In the genomic region with DNA sequence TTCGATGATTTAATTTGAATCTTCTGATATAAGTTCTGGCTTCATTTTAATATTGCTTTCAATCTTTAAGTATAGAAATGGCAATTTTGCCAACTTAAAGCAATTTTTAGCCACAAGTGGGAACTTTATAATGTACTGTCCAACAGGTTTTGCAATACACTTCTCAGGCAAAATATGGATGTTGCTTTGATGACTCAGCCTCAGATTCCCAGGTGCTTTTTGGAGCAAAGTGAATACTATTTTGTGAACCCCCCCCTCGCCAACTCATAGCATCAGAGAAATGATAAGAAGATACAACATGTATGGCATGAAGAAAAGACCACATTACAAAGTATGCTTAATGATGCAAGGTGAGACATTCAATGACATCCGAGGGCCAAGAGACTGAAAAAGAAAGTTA, we compare ENCODE assay signal across 26 cellular contexts.
DNase-seq lines count a peak whose midpoint lies in the region; ATAC-seq, FAIRE-seq and TF ChIP-seq lines count a peak whose summit lies in the region.
"Had no signal": no experiment of that assay in that cellular context is flagged by ENCODE, and none has a peak within 500 bp of the region (broad histone marks: within the 10 kb centered on the region; RNA-seq: fewer than 3 reads in every experiment).

No MANE protein-coding gene starts in this region.

- BruUV-seq in PC-3 (replicated peaks; lab: Mats Ljungman, UMichigan) = no TSS peak

- CTCF ChIA-PET in A549 (lab: Yijun Ruan, JAX) (interaction anchor here (1.1 to 3.0 kb wide), 4 partner anchors 10 to 250 kb away, joined by 4 to 27 read pairs (median 9); no protein-coding TSS in a partner anchor), PC-3 (lab: Charles Lee) (no interaction called here)

- POLR2A ChIA-PET in A549 (lab: Yijun Ruan, JAX) = interaction anchor here (0.9 to 5.0 kb wide), 2 partner anchors 10 to 13 kb away, joined by 4 to 58 read pairs; no protein-coding TSS in a partner anchor
- POLR2A ChIA-PET in PC-3 (lab: Charles Lee; ENCODE audit: unreplicated experiment) = no interaction called here

- no peak overlapping the region for H3K9ac ChIP-seq in PC-3 (ENCODE audit: low read length)
- H3K9ac ChIP-seq: BLaER1 had no signal

- H3K4me1 ChIP-seq in A549 (peaks cover 38% of the 10 kb centered on the region), PC-3 (ENCODE audit: insufficient read depth, low read length) (peaks cover 20% of the 10 kb centered on the region), tibial artery (no peaks in the 10 kb centered on the region)
- H3K4me1 ChIP-seq: BE2C, BLaER1 had no signal

- no peak overlapping the region for H3K27ac Mint-ChIP-seq in activated naive CD4-positive, alpha-beta T cell treated with anti-CD3 and anti-CD28 coated beads, Interleukin-2, amount 50 U/mL, for 72 hours
- H3K27ac Mint-ChIP-seq: CD14-positive monocyte; CD4-positive, alpha-beta memory T cell; CD4-positive, CD25-positive, alpha-beta regulatory T cell; CD8-positive, alpha-beta memory T cell had no signal

- H3K27me3 ChIP-seq in PC-3 (ENCODE audit: low read length) (no peaks in the 10 kb centered on the region), tibial artery (no peaks in the 10 kb centered on the region)
- H3K27me3 ChIP-seq: BE2C, BLaER1 had no signal

- H3F3A ChIP-seq in PC-3 (ENCODE audit: low read length, unreplicated experiment) = no peaks in the 10 kb centered on the region

- ATAC-seq in A549 = peak; percentile 26 to 45; a peak in 5 of 6 replicates
- ATAC-seq in PC-3 = no peak
- no peak for ATAC-seq in activated naive CD4-positive, alpha-beta T cell treated with anti-CD3 and anti-CD28 coated beads, Interleukin-2, amount 50 U/mL, for 72 hours
- ATAC-seq: GM12878 had no signal

- H3K9me3 ChIP-seq in A549 = peaks cover 18% of the 10 kb centered on the region
- peaks cover 13% of the 10 kb centered on the region; the same call in 1 of the 2 replicates for H3K9me3 ChIP-seq in PC-3 (ENCODE audit: low read length)
- no peaks in the 10 kb centered on the region for H3K9me3 ChIP-seq in tibial artery
- H3K9me3 ChIP-seq: BE2C had no signal

- H3K4me2 ChIP-seq in A549 (peak overlapping the region; percentile 75), PC-3 (ENCODE audit: low read length) (peak overlapping the region; percentile 16; the same call in 1 of the 2 replicates)
- H3K4me2 ChIP-seq: BLaER1 had no signal

- peak overlapping the region; percentile 87 to 92 for H3K27ac ChIP-seq in A549
- H3K27ac ChIP-seq in PC-3 (ENCODE audit: low read length) = peak overlapping the region; percentile 21; the same call in 1 of the 2 replicates
- H3K27ac ChIP-seq in tibial artery = no peak overlapping the region
- H3K27ac ChIP-seq: 22Rv1, BLaER1 had no signal

- no peak for TF ChIP-seq CTCF in A549 (IDR thresholded peaks at IDR 0.05)
- TF ChIP-seq CTCF in PC-3 (conservative IDR thresholded peaks at IDR 0.05; ENCODE audit: low read depth, low read length) = no peak
- TF ChIP-seq CTCF in tibial artery (IDR thresholded peaks at IDR 0.05) = no peak

- H3K4me3 ChIP-seq in A549 = 0 out of 3 replicates have a peak overlapping the region, but pooled peaks have one; percentile 7
- no peak overlapping the region for H3K4me3 ChIP-seq in PC-3 (ENCODE audit: low read length)
- no peak overlapping the region for H3K4me3 ChIP-seq in tibial artery
- H3K4me3 ChIP-seq: BLaER1, GM12878 had no signal

- no peaks in the 10 kb centered on the region for H3K9me2 ChIP-seq in PC-3 (replicated peaks; ENCODE audit: low read length)

- H3K9me3 Mint-ChIP-seq in activated naive CD4-positive, alpha-beta T cell treated with anti-CD3 and anti-CD28 coated beads, Interleukin-2, amount 50 U/mL, for 72 hours = peaks cover 22 to 28% of the 10 kb centered on the region in 2 donors

- peak; percentile 76 for FAIRE-seq in A549 (lab: Jason Lieb, UNC)
- FAIRE-seq: GM12878, GM12892, GM18507 had no signal

- TF ChIP-seq RAD21 in A549 (conservative IDR thresholded peaks at IDR 0.05 in 1 of 2, IDR thresholded peaks at IDR 0.05 in 1 of 2) = 0 out of 5 replicates have a peak, but pooled peaks of 1 of the 2 experiments have one; percentile 0

- DNase-seq in A549 (ENCODE audit: low read depth in 1 of 2, low spot score in 1 of 2) (peak in 1 of 2 experiments; percentile 65), PC-3 (peak; percentile 53), amniotic epithelial cell (ENCODE audit: low read depth) (peak; percentile 21), GM19238 (ENCODE audit: insufficient read length, low spot score) (no peak), tibial artery (no peak)
- DNase-seq in activated naive CD4-positive, alpha-beta T cell treated with anti-CD3 and anti-CD28 coated beads, Interleukin-2, amount 50 U/mL, for 72 hours (ENCODE audit: low spot score in 2 of 2) = no peak
- DNase-seq: ACHN; BE2C; C1 segment of cervical spinal cord; CD4-positive, alpha-beta memory T cell; CD4-positive, CD25-positive, alpha-beta regulatory T cell; CD8-positive, alpha-beta memory T cell; COR-L47; DMS 273 treated with DMSO at 0.1 percent for 48 hours; DMS153; DMS53; DMS79; DND-41; EL; GDM1 had no signal

- H3K36me3 ChIP-seq in PC-3 (ENCODE audit: low read depth, low read length) (peaks cover 3% of the 10 kb centered on the region), tibial artery (no peaks in the 10 kb centered on the region)
- H3K36me3 ChIP-seq: BE2C, BLaER1 had no signal

- peak; percentile 18 to 32; a peak in 2 of 5 replicates for TF ChIP-seq EP300 in A549 (IDR thresholded peaks at IDR 0.05)

- 14% methylated on average over 3 of the region's 3 CpGs for WGBS in A549 (ENCODE audit: missing lambda C conversion rate)

- H4K20me1 ChIP-seq in PC-3 (ENCODE audit: low read length) = no peaks in the 10 kb centered on the region
- H4K20me1 ChIP-seq: BLaER1 had no signal

- intact Hi-C loops in PC-3 (cut with micrococcal nuclease) (no loop called here), tibial artery (cut with DNase I; ENCODE audit: low total_unique reads) (no loop called here)

- H3K36me3 Mint-ChIP-seq in activated naive CD4-positive, alpha-beta T cell treated with anti-CD3 and anti-CD28 coated beads, Interleukin-2, amount 50 U/mL, for 72 hours = peaks cover 10 to 11% of the 10 kb centered on the region in 2 donors
- H3K36me3 Mint-ChIP-seq: CD14-positive monocyte; CD4-positive, alpha-beta memory T cell; CD4-positive, CD25-positive, alpha-beta regulatory T cell; CD8-positive, alpha-beta memory T cell had no signal

- no peak overlapping the region for H2AFZ ChIP-seq in PC-3 (ENCODE audit: low read length)

- no peak for TF ChIP-seq POLR2A in A549 (IDR thresholded peaks at IDR 0.05; ENCODE audit: low read length)

- no peaks in the 10 kb centered on the region for H3K79me2 ChIP-seq in PC-3 (ENCODE audit: low read length)

TF ChIP-seq in A549, 52 proteins besides CTCF, POLR2A, EP300 and RAD21 (continues in another document):
- TF ChIP-seq CHD4 (IDR thresholded peaks at IDR 0.05; ENCODE audit: borderline replicate concordance) (no peak), E2F6 (IDR thresholded peaks at IDR 0.05; ENCODE audit: borderline replicate concordance, low read depth) (no peak), CHD2 (IDR thresholded peaks at IDR 0.05; ENCODE audit: low read length, partially characterized antibody) (no peak), EHF (CRISPR knock-in tag; IDR thresholded peaks at IDR 0.05) (no peak), CBX8 (IDR thresholded peaks at IDR 0.05) (no peak), KDM5A (IDR thresholded peaks at IDR 0.05) (no peak), HOXB13 (CRISPR knock-in tag; IDR thresholded peaks at IDR 0.05; ENCODE audit: low read depth) (no peak; the same call in 1 of the 2 replicates), RNF2 (IDR thresholded peaks at IDR 0.05; ENCODE audit: borderline replicate concordance, low read depth) (no peak), RCOR1 (IDR thresholded peaks at IDR 0.05; ENCODE audit: low read depth, low read length) (no peak), ZNF302 (CRISPR knock-in tag; IDR thresholded peaks at IDR 0.05) (no peak), HDAC2 (IDR thresholded peaks at IDR 0.05) (no peak), JUN (IDR thresholded peaks at IDR 0.05) (no peak), HOXB5 (CRISPR knock-in tag; IDR thresholded peaks at IDR 0.05) (no peak; the same call in 1 of the 2 replicates), POLR2AphosphoS2 (conservative IDR thresholded peaks at IDR 0.05; ENCODE audit: low read length) (no peak), FOSB (CRISPR knock-in tag; IDR thresholded peaks at IDR 0.05) (no peak)
- TF ChIP-seq, protein P1, sequence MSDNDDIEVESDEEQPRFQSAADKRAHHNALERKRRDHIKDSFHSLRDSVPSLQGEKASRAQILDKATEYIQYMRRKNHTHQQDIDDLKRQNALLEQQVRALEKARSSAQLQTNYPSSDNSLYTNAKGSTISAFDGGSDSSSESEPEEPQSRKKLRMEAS (IDR thresholded peaks at IDR 0.05) = no peak
- TF ChIP-seq, protein P2, sequence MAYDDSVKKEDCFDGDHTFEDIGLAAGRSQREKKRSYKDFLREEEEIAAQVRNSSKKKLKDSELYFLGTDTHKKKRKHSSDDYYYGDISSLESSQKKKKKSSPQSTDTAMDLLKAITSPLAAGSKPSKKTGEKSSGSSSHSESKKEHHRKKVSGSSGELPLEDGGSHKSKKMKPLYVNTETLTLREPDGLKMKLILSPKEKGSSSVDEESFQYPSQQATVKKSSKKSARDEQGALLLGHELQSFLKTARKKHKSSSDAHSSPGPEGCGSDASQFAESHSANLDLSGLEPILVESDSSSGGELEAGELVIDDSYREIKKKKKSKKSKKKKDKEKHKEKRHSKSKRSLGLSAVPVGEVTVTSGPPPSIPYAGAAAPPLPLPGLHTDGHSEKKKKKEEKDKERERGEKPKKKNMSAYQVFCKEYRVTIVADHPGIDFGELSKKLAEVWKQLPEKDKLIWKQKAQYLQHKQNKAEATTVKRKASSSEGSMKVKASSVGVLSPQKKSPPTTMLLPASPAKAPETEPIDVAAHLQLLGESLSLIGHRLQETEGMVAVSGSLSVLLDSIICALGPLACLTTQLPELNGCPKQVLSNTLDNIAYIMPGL (CRISPR knock-in tag; IDR thresholded peaks at IDR 0.05; ENCODE audit: borderline replicate concordance) = no peak; the same call in 1 of the 2 replicates
- TF ChIP-seq, protein P3, sequence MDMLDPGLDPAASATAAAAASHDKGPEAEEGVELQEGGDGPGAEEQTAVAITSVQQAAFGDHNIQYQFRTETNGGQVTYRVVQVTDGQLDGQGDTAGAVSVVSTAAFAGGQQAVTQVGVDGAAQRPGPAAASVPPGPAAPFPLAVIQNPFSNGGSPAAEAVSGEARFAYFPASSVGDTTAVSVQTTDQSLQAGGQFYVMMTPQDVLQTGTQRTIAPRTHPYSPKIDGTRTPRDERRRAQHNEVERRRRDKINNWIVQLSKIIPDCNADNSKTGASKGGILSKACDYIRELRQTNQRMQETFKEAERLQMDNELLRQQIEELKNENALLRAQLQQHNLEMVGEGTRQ (IDR thresholded peaks at IDR 0.05) = no peak

Comparison
In these comparisons a context has a peak if more than half of its experiments do, and no peak if none do; other contexts are left out.
1. ATAC-seq: peak in A549 (2 of 2); none in PC-3 (single experiment) and activated naive CD4-positive, alpha-beta T cell treated with anti-CD3 and anti-CD28 coated beads, Interleukin-2, amount 50 U/mL, for 72 hours (0 of 2).
2. DNase-seq: peak in PC-3 (single experiment) and amniotic epithelial cell (single experiment); none in GM19238 (single experiment), activated naive CD4-positive, alpha-beta T cell treated with anti-CD3 and anti-CD28 coated beads, Interleukin-2, amount 50 U/mL, for 72 hours (0 of 2) and tibial artery (0 of 2).
3. H3K27ac ChIP-seq: peak in A549 (2 of 2) and PC-3 (single experiment); none in tibial artery (0 of 2).